11 cellular contexts compared by ENCODE assay signal in the genomic region with DNA sequence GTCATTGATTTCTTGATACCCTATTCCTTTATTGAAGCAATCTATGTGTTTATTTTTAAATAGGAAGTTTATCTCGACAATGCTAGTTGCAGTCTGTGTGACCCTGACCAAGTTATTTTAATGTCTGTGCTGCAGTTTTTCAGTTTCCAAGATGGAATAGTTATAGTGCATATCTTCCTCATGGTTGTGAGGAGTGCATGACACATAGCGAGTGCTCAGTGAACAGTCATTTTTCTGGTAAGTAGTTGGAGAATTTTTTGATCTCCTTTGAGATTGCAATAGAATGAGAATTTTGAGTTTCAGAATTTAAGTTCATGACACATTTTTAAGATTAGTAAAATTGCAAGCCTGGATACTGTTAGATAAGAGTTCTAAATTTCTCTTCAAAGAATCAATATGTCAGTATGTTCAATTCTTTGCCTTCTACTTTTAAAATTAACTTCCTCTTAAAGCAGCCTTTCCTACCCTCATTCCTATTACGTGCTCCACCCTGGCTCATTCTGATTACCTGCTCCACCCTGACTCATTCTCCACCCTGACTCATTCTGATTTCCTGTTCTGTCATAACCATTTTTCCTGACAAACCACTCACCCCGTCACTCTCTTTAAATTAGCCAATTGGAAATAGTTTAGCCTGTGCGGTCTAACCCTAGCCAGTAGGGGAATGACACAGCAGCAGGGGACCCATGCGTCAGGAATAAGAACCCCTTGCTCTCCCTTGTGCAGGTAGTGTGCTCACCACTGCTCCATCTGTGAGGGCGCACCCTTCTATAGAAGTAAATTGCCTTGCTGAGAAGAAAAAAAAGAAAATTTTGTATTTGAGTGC. TPM values are rescaled to one million over a fixed set of nuclear protein-coding genes. Genes with fewer than 3 reads are reported as not detected.
A peak's percentile ranks its signal among the peaks of the same experiment; 100 is the strongest.
DNase-seq lines count a peak whose midpoint lies in the region; ATAC-seq, FAIRE-seq and TF ChIP-seq lines count a peak whose summit lies in the region.
"Had no signal": no experiment of that assay in that cellular context is flagged by ENCODE, and none has a peak within 500 bp of the region (broad histone marks: within the 10 kb centered on the region; RNA-seq: fewer than 3 reads in every experiment).

No MANE protein-coding gene starts in this region.

- DNase-seq in activated CD4-positive, alpha-beta T cell treated with anti-CD3 and anti-CD28 coated beads for 36 hours: peak; percentile 68
- no peak for DNase-seq in activated CD4-positive, alpha-beta T cell treated with anti-CD3 and anti-CD28 coated beads for 1 hour
- DNase-seq in RCC 7860 (ENCODE audit: low spot score): peak; percentile 71
- no peak for DNase-seq in K562 (ENCODE audit: extremely low read depth in 1 of 4, low spot score in 3 of 4)
- peak; percentile 2 for DNase-seq in stimulated activated CD4-positive, alpha-beta T cell treated with anti-CD3 and anti-CD28 coated beads, Interleukin-2, amount 100 ng/mL, for 48 hours
- DNase-seq in MG63: no peak
- no peak for DNase-seq in NCI-H2196 (lab: John Stamatoyannopoulos, UW; ENCODE audit: unreplicated experiment)
- DNase-seq in lower lobe of right lung: no peak
- DNase-seq: amygdala, left ventricle myocardium superior had no signal

- peaks cover 3% of the 10 kb centered on the region for H3K9me3 ChIP-seq in K562 (replicated peaks; ENCODE audit: control insufficient read depth, insufficient read depth, low read depth, low read length)
- H3K9me3 ChIP-seq in MG63: peaks cover 39% of the 10 kb centered on the region
- H3K9me3 ChIP-seq in lower lobe of right lung: peaks cover 31% of the 10 kb centered on the region

- H3K27ac Mint-ChIP-seq in activated CD4-positive, alpha-beta T cell treated with anti-CD3 and anti-CD28 coated beads for 36 hours: peak overlapping the region; percentile 86

- H3K27ac ChIP-seq in K562 (ENCODE audit: extremely low read depth, low read depth, low read length) (no peak overlapping the region), lower lobe of right lung (no peak overlapping the region)
- H3K27ac ChIP-seq: parathyroid adenoma had no signal

- H4K20me1 ChIP-seq in K562 (replicated peaks; ENCODE audit: control insufficient read depth, insufficient read depth, low read length): no peaks in the 10 kb centered on the region

- TF ChIP-seq EP300 in K562 (IDR thresholded peaks at IDR 0.05; ENCODE audit: low read length): no peak

- intact Hi-C loops in activated CD4-positive, alpha-beta T cell treated with anti-CD3 and anti-CD28 coated beads for 36 hours (cut with DNase I, micrococcal nuclease): loop anchor here in 1 of 2 experiments (1.0 kb wide), 4 partner anchors 31 to 115 kb away; a partner anchor contains a TSS
- intact Hi-C loops in K562 (cut with micrococcal nuclease) (no loop called here), lower lobe of right lung (cut with DNase I) (no loop called here)

- TF ChIP-seq CTCF in K562 (IDR thresholded peaks at IDR 0.05 in 2 of 3, conservative IDR thresholded peaks at IDR 0.05 in 1 of 3; ENCODE audit: insufficient read depth in 2 of 3, low read depth in 1 of 3, low read length in 3 of 3): no peak
- TF ChIP-seq CTCF in lower lobe of right lung (IDR thresholded peaks at IDR 0.05): no peak

- POLR2A ChIA-PET in activated CD4-positive, alpha-beta T cell treated with anti-CD3 and anti-CD28 coated beads for 36 hours (lab: Charles Lee): no interaction called here
- POLR2A ChIA-PET in K562 (lab: Yijun Ruan, JAX): no interaction called here

- peaks cover 68% of the 10 kb centered on the region for H3K36me3 Mint-ChIP-seq in activated CD4-positive, alpha-beta T cell treated with anti-CD3 and anti-CD28 coated beads for 36 hours (ENCODE audit: low read depth)

- no peak overlapping the region for H3K4me2 ChIP-seq in K562 (ENCODE audit: insufficient read depth, low read length)

- H3K4me3 ChIP-seq in K562: no peak overlapping the region
- H3K4me3 ChIP-seq in MG63: no peak overlapping the region
- no peak overlapping the region for H3K4me3 ChIP-seq in lower lobe of right lung

- H2AFZ ChIP-seq in K562 (ENCODE audit: low read depth, low read length): no peak overlapping the region
- H2AFZ ChIP-seq: parathyroid adenoma had no signal

- CTCF ChIA-PET in activated CD4-positive, alpha-beta T cell treated with anti-CD3 and anti-CD28 coated beads for 36 hours (lab: Charles Lee): no interaction called here
- CTCF ChIA-PET in K562 (lab: Yijun Ruan, JAX; ENCODE audit: low intra/inter-chr PET ratio): no interaction called here

- in situ Hi-C loops in K562 (cut with MboI): no loop called here

- H3K36me3 ChIP-seq in K562 (ENCODE audit: control insufficient read depth, insufficient read depth, low read length) (no peaks in the 10 kb centered on the region), MG63 (peaks cover 83% of the 10 kb centered on the region), lower lobe of right lung (peaks cover 7% of the 10 kb centered on the region)

- no peak for TF ChIP-seq POLR2A in K562 (conservative IDR thresholded peaks at IDR 0.05)

- H3K27me3 ChIP-seq in K562 (ENCODE audit: control insufficient read depth in 2 of 2, insufficient read depth in 2 of 2, low read length in 2 of 2) (no peaks in the 10 kb centered on the region), MG63 (no peaks in the 10 kb centered on the region), lower lobe of right lung (ENCODE audit: low read depth) (no peaks in the 10 kb centered on the region)

- H3K4me1 ChIP-seq in K562 (replicated peaks in 1 of 2; ENCODE audit: control insufficient read depth in 2 of 2, insufficient read depth in 2 of 2, low read length in 2 of 2) (no peaks in the 10 kb centered on the region), lower lobe of right lung (peaks cover 7% of the 10 kb centered on the region)
- H3K4me1 ChIP-seq: parathyroid adenoma had no signal

- peaks cover 40% of the 10 kb centered on the region for H3K9me3 Mint-ChIP-seq in activated CD4-positive, alpha-beta T cell treated with anti-CD3 and anti-CD28 coated beads for 36 hours (ENCODE audit: low read depth)

- no peak overlapping the region for H3K4me3 Mint-ChIP-seq in activated CD4-positive, alpha-beta T cell treated with anti-CD3 and anti-CD28 coated beads for 36 hours

- ATAC-seq in activated CD4-positive, alpha-beta T cell treated with anti-CD3 and anti-CD28 coated beads for 36 hours: peak; percentile 95
- ATAC-seq in K562 (no peak), lower lobe of right lung (no peak)
- ATAC-seq: left ventricle myocardium superior had no signal

- BruUV-seq in K562 (replicated peaks; lab: Mats Ljungman, UMichigan): no TSS peak

- no peaks in the 10 kb centered on the region for H3K27me3 Mint-ChIP-seq in activated CD4-positive, alpha-beta T cell treated with anti-CD3 and anti-CD28 coated beads for 36 hours

- 95% methylated on average over 7 of the region's 7 CpGs for WGBS in K562 (ENCODE audit: insufficient coverage, low coverage, missing lambda C conversion rate)

- FAIRE-seq in RCC 7860 (lab: Jason Lieb, UNC) (peak; percentile 44), K562 (lab: Jason Lieb, UNC) (no peak)

- H3K9ac ChIP-seq in K562 (ENCODE audit: insufficient read depth in 1 of 2, low read depth in 2 of 2, low read length in 2 of 2): no peak overlapping the region
- H3K9ac ChIP-seq: parathyroid adenoma had no signal

- H3K9me1 ChIP-seq in K562 (ENCODE audit: control insufficient read depth, insufficient read depth, low read length): no peaks in the 10 kb centered on the region

- peaks cover 17% of the 10 kb centered on the region for H3K4me1 Mint-ChIP-seq in activated CD4-positive, alpha-beta T cell treated with anti-CD3 and anti-CD28 coated beads for 36 hours

- peaks cover 5% of the 10 kb centered on the region; the same call in 2 of the 3 replicates for H3K79me2 ChIP-seq in K562 (ENCODE audit: control insufficient read depth, insufficient read depth, low read length)

- TF ChIP-seq RAD21 in K562 (CRISPR knock-in tag; conservative IDR thresholded peaks at IDR 0.05 in 1 of 2, IDR thresholded peaks at IDR 0.05 in 1 of 2): no peak

TF ChIP-seq in K562, 482 proteins besides CTCF, POLR2A, EP300 and RAD21 (continues in another document):
- TF ChIP-seq NUFIP1 (IDR thresholded peaks at IDR 0.05; ENCODE audit: partially characterized antibody): no peak
- peak; percentile 45; the same call in 1 of the 2 replicates for TF ChIP-seq CBX5 (IDR thresholded peaks at IDR 0.05; ENCODE audit: borderline replicate concordance, low read depth)
- no peak for TF ChIP-seq MCM2 (IDR thresholded peaks at IDR 0.05; ENCODE audit: low read depth)
- TF ChIP-seq C11orf30 (IDR thresholded peaks at IDR 0.05; ENCODE audit: low read depth): no peak

RNA-seq across cellular contexts. Expression of a gene that starts 30.7 kb away (rescaled TPM):
- total RNA-seq in activated CD4-positive, alpha-beta T cell treated with anti-CD3 and anti-CD28 coated beads for 36 hours: 10 to 100 TPM; 17.9 to 22.1 TPM
- 9.9 and 28.0 TPM in 2 replicates for total RNA-seq in K562 (2011; cell fraction: chromatin; rRNA removed; ENCODE audit: low replicate concordance)
- 5.8 and 7.4 TPM in 2 replicates for total RNA-seq in K562 (2011; cell fraction: nucleolus; rRNA removed)
- total RNA-seq in K562 (2011; cell fraction: nucleoplasm; rRNA removed): 15.0 and 18.2 TPM in 2 replicates
- 10.2 and 15.1 TPM in 2 replicates for total RNA-seq in K562 (2014; rRNA removed)
- total RNA-seq in K562 (2014; rRNA removed; fragmentation: Illumina TruSeq; extraction: Trizol): 19.1 and 22.7 TPM in 2 replicates
- 15.5 and 15.6 TPM in 2 replicates for total RNA-seq in K562 (2015; rRNA removed; fragmentation: Illumina TruSeq; extraction: Trizol)
- total RNA-seq in K562 (2021): 18.9 and 20.5 TPM in 2 replicates
- polyA plus RNA-seq in K562 (2011; rRNA removed): 22.9 and 25.7 TPM in 2 replicates
- polyA plus RNA-seq in K562 (2011; cell fraction: cytosol; rRNA removed): 7.5 and 19.2 TPM in 2 replicates
- 11.9 and 19.8 TPM in 2 replicates for polyA plus RNA-seq in K562 (2011; cell fraction: nucleus; rRNA removed)
- polyA plus RNA-seq in K562 (2012): 13.9 and 14.5 TPM in 2 replicates
- 22.3 and 25.1 TPM in 2 replicates for polyA plus RNA-seq in K562 (2014; fragmentation: Illumina TruSeq; extraction: Trizol)
- polyA plus RNA-seq in K562 (2014; fragmentation: Nextera tagmentation; extraction: Ambion mirVana): 1 to 10 TPM; 7.4 to 7.7 TPM
- polyA plus RNA-seq in K562 (2014; rRNA removed): 14.3 and 17.2 TPM in 2 replicates
- 49.7 and 53.6 TPM in 2 replicates for polyA minus RNA-seq in K562 (2011; rRNA and poly(A)+ RNA removed)
- polyA minus RNA-seq in K562 (2011; cell fraction: cytosol; rRNA and poly(A)+ RNA removed): 17.0 and 20.8 TPM in 2 replicates
- polyA minus RNA-seq in K562 (2011; cell fraction: nucleus; rRNA and poly(A)+ RNA removed): 3.6 and 9.9 TPM in 2 replicates
- total RNA-seq in MG63 (2014; rRNA removed; shearing (Covaris generic); ENCODE audit: low replicate concordance): 78.1 and 79.9 TPM in 2 replicates
- 59.5 TPM for total RNA-seq in lower lobe of right lung

Comparison
In these comparisons a context has a peak if more than half of its experiments do, and no peak if none do; other contexts are left out.
1. DNase-seq: peak in activated CD4-positive, alpha-beta T cell treated with anti-CD3 and anti-CD28 coated beads for 36 hours (single experiment), RCC 7860 (single experiment) and stimulated activated CD4-positive, alpha-beta T cell treated with anti-CD3 and anti-CD28 coated beads, Interleukin-2, amount 100 ng/mL, for 48 hours (2 of 2); none in activated CD4-positive, alpha-beta T cell treated with anti-CD3 and anti-CD28 coated beads for 1 hour (single experiment), K562 (0 of 4), MG63 (single experiment), NCI-H2196 (single experiment) and lower lobe of right lung (single experiment).